Comparison of ENCODE assay signal across 21 cellular contexts in the genomic region with DNA sequence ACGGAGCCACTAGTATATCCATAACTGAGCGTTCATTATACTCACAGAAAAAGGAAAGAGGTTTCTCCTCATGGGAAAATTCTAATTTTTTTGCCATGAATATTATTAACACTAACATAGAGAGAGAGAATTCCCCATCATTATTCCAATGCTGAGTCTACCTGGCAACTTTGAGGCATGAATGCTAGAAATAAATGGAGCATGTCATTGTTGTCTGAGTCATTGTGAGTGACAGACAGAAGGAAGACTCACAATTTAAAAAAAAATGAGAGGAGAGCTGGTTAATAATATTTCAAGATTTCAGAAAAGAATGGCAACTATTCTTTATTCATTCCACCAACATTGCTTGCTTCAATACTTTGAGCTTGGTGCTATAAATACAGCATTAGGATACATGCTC.
"Had no signal": no experiment of that assay in that cellular context is flagged by ENCODE, and none has a peak within 500 bp of the region (broad histone marks: within the 10 kb centered on the region; RNA-seq: fewer than 3 reads in every experiment).

No MANE protein-coding gene starts in this region.

- H3K27ac ChIP-seq: gastroesophageal sphincter, neutrophil, psoas muscle, right atrium auricular region, sigmoid colon, stomach, thoracic aorta, transverse colon had no signal

- H3K4me1 ChIP-seq: gastroesophageal sphincter, psoas muscle, sigmoid colon, transverse colon had no signal

- H3K36me3 ChIP-seq: esophagus squamous epithelium, gastroesophageal sphincter, neutrophil, right atrium auricular region, sigmoid colon, stomach, thoracic aorta, transverse colon had no signal

- H3K4me3 ChIP-seq: esophagus squamous epithelium, gastroesophageal sphincter, psoas muscle, right atrium auricular region, sigmoid colon, stomach, thoracic aorta, transverse colon had no signal

- H3K27me3 ChIP-seq: esophagus squamous epithelium, gastroesophageal sphincter, neutrophil, right atrium auricular region, sigmoid colon, stomach, transverse colon had no signal

- DNase-seq: effector memory CD8-positive, alpha-beta T cell; esophagus squamous epithelium; foreskin fibroblast; immature natural killer cell; left colon; naive thymus-derived CD4-positive, alpha-beta T cell; nephron progenitor cell; psoas muscle; sigmoid colon; small intestine; stimulated activated CD4-positive, alpha-beta T cell treated with anti-CD3 and anti-CD28 coated beads, Interleukin-12 subunit alpha, Interleukin-12 subunit beta, amount 100 ng/mL, for 4 hours; stimulated activated naive CD4-positive, alpha-beta T cell; stomach; substantia nigra; transverse colon had no signal

- ATAC-seq: effector memory CD8-positive, alpha-beta T cell; gastroesophageal sphincter; left colon; naive thymus-derived CD4-positive, alpha-beta T cell; psoas muscle had no signal

- H3K9me3 ChIP-seq: esophagus squamous epithelium, gastroesophageal sphincter, neutrophil, psoas muscle, right atrium auricular region, sigmoid colon, stomach, thoracic aorta, transverse colon had no signal

- FAIRE-seq: colon, keratinocyte, small intestine had no signal
